Comparison of ENCODE assay signal across 1 cellular context in the genomic region with DNA sequence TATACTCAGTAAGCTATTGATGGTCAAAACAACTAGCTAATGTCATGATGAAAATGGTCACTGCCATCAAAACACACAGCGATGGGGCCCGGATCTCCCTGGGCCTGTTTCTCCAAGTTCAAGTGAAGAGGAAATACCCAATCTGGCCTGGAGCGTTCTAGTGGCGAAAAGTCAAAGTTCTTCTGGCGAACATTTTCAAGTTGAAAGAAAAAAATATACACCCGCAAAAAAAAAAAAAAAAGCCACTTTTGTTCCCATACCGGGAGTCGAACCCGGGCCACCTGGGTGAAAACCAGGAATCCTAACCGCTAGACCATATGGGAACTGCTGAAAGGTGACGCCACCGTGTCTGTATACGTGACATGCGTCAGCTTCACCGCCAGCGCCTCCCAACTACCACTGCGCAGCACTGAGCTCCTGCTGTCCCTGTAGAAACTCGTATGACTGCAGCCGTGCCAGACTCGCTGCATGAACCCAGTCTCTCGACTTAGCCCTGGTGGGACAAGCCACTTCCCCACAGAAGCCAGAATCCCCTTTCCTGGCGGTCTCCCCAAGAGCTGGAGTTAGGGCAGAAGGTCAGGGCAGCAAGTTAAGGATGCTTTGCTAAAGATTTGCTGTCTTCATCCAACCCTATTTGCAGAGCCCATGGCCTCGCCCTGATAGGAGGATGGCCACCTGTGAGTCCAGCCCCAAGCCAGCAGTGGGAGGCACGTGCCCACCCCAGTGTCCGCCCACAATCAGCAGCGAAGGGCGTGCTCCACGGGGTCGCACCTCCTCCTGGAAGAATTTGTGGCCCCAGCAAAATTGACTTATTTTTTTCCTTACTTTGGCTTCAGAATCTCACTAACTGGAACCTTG.
A peak's percentile ranks its signal among the peaks of the same experiment; 100 is the strongest.
TF ChIP-seq lines count a peak whose summit lies in the region.

No MANE protein-coding gene starts in this region.

TF ChIP-seq in WTC11, 78 proteins besides CTCF, POLR2A, EP300 and RAD21 (continued from another document):
- peak; percentile 51; the same call in 1 of the 2 replicates for TF ChIP-seq FOXP1 (CRISPR knock-in tag; IDR thresholded peaks at IDR 0.05; ENCODE audit: borderline replicate concordance)
- TF ChIP-seq, protein P1, sequence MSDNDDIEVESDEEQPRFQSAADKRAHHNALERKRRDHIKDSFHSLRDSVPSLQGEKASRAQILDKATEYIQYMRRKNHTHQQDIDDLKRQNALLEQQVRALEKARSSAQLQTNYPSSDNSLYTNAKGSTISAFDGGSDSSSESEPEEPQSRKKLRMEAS (CRISPR knock-in tag; IDR thresholded peaks at IDR 0.05), result peak; percentile 94
- TF ChIP-seq, protein P2, sequence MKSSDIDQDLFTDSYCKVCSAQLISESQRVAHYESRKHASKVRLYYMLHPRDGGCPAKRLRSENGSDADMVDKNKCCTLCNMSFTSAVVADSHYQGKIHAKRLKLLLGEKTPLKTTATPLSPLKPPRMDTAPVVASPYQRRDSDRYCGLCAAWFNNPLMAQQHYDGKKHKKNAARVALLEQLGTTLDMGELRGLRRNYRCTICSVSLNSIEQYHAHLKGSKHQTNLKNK (CRISPR knock-in tag; IDR thresholded peaks at IDR 0.05), result peak; percentile 74; the same call in 1 of the 2 replicates
- no peak for TF ChIP-seq MXD4 (CRISPR knock-in tag; IDR thresholded peaks at IDR 0.05; ENCODE audit: borderline replicate concordance)
- TF ChIP-seq, protein P3, sequence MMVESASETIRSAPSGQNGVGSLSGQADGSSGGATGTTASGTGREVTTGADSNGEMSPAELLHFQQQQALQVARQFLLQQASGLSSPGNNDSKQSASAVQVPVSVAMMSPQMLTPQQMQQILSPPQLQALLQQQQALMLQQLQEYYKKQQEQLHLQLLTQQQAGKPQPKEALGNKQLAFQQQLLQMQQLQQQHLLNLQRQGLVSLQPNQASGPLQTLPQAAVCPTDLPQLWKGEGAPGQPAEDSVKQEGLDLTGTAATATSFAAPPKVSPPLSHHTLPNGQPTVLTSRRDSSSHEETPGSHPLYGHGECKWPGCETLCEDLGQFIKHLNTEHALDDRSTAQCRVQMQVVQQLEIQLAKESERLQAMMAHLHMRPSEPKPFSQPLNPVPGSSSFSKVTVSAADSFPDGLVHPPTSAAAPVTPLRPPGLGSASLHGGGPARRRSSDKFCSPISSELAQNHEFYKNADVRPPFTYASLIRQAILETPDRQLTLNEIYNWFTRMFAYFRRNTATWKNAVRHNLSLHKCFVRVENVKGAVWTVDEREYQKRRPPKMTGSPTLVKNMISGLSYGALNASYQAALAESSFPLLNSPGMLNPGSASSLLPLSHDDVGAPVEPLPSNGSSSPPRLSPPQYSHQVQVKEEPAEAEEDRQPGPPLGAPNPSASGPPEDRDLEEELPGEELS (CRISPR knock-in tag; IDR thresholded peaks at IDR 0.05), result no peak
- no peak for TF ChIP-seq ELF4 (CRISPR knock-in tag; IDR thresholded peaks at IDR 0.05; ENCODE audit: low read depth)
- 0 out of 2 replicates have a peak, but pooled peaks have one; percentile 27 for TF ChIP-seq CREM (CRISPR knock-in tag; IDR thresholded peaks at IDR 0.05)
- peak; percentile 76 for TF ChIP-seq ETV6 (CRISPR knock-in tag; IDR thresholded peaks at IDR 0.05)
- peak; percentile 77; the same call in 1 of the 2 replicates for TF ChIP-seq TEAD1 (CRISPR knock-in tag; IDR thresholded peaks at IDR 0.05)
- TF ChIP-seq, protein P4, sequence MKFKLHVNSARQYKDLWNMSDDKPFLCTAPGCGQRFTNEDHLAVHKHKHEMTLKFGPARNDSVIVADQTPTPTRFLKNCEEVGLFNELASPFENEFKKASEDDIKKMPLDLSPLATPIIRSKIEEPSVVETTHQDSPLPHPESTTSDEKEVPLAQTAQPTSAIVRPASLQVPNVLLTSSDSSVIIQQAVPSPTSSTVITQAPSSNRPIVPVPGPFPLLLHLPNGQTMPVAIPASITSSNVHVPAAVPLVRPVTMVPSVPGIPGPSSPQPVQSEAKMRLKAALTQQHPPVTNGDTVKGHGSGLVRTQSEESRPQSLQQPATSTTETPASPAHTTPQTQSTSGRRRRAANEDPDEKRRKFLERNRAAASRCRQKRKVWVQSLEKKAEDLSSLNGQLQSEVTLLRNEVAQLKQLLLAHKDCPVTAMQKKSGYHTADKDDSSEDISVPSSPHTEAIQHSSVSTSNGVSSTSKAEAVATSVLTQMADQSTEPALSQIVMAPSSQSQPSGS (CRISPR knock-in tag; IDR thresholded peaks at IDR 0.05; ENCODE audit: borderline replicate concordance, low read depth), result no peak
- no peak for TF ChIP-seq ZNF121 (CRISPR knock-in tag; IDR thresholded peaks at IDR 0.05)
- TF ChIP-seq, protein P5, sequence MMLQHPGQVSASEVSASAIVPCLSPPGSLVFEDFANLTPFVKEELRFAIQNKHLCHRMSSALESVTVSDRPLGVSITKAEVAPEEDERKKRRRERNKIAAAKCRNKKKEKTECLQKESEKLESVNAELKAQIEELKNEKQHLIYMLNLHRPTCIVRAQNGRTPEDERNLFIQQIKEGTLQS (CRISPR knock-in tag; conservative IDR thresholded peaks at IDR 0.05), result no peak
- TF ChIP-seq TEAD4 (CRISPR knock-in tag; IDR thresholded peaks at IDR 0.05), result no peak
- no peak for TF ChIP-seq GRHL2 (CRISPR knock-in tag; IDR thresholded peaks at IDR 0.05; ENCODE audit: insufficient replicate concordance, severe bottlenecking)
- TF ChIP-seq ZNF219 (CRISPR knock-in tag; IDR thresholded peaks at IDR 0.05; ENCODE audit: borderline replicate concordance), result no peak
